8 cellular contexts compared by ENCODE assay signal in the genomic region with DNA sequence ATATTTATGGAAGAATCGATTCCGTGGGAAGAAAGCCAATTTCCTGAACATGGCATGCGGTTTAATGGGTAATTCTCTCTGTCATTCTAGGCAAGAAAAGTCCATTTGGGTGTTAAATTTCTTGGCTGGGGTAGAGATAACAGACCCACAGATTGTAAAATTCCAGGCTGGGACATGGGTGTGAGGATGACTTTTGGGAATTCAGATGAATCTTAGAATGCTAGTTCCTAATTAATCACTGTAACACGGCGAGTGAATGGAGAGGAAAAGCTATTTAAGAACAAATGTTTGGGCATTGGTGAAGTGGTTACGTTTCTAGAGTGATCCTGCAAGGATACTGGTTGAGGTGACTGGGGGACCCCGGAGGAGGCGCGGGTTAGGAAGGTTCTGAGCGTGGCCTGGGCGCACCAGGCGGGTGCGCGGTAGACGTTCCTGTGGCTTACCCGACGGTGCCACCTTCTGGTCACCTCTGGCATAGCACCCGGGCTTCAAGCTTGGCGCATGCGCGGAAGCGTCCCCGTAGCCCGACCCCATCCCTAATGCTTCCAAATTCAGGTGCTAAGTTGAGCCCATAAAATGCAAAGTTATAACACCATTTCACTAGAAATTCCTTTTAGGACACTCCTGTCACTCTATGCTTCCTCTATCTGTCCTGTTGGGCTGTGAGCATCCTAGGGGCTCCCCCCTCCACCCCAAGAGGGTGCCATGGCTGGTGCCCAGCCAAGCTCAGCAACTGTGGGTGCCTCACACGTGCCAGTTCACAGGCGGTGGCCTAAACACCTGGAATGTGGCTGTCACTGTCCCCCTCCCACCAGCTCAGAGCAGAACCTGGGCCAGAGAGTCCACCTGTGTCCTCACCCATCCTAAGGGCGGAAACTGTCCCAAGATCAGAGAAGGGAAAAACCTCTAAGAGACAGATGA.
DNase-seq lines count a peak whose midpoint lies in the region; ATAC-seq lines count a peak whose summit lies in the region.

No MANE protein-coding gene starts in this region.

- DNase-seq in DMS79 treated with DMSO at 0.1 percent for 48 hours (lab: John Stamatoyannopoulos, UW) (peak; percentile 26), HT-29 (ENCODE audit: low spot score) (peak; percentile 81), SHP77 treated with DMSO at 0.1 percent for 48 hours (lab: John Stamatoyannopoulos, UW) (peak; percentile 36), activated gamma-delta T cell (lab: John Stamatoyannopoulos, UW) (peak; percentile 53), glomerular visceral epithelial cell (ENCODE audit: extremely low spot score) (peak; percentile 81), trophoblast cell (peak; percentile 58 to 86), ureter (ENCODE audit: low spot score) (peak; percentile 86)

- H2BK12ac ChIP-seq in trophoblast cell (ENCODE audit: low read length) = no peak overlapping the region

- WGBS in trophoblast cell (ENCODE audit: extremely low coverage, insufficient coverage, insufficient read length) = no CpG with 5 or more reads among the region's 27 CpGs

- H3K4me2 ChIP-seq in trophoblast cell (ENCODE audit: low read length) = no peak overlapping the region

- no peaks in the 10 kb centered on the region for H3K9me3 ChIP-seq in trophoblast cell (ENCODE audit: insufficient read depth, low read depth, low read length)

- no peak overlapping the region for H4K8ac ChIP-seq in trophoblast cell (ENCODE audit: low read depth, low read length)

- H3K4ac ChIP-seq in trophoblast cell (ENCODE audit: low read depth, low read length) = no peak overlapping the region

- H2BK5ac ChIP-seq in trophoblast cell (ENCODE audit: low read depth, low read length, poor library complexity) = no peak overlapping the region

- no peak overlapping the region for H2AK5ac ChIP-seq in trophoblast cell (ENCODE audit: low read length)

- no peaks in the 10 kb centered on the region for H3K79me2 ChIP-seq in trophoblast cell (ENCODE audit: control insufficient read depth, insufficient read depth, low read length, poor library complexity)

- H3K23ac ChIP-seq in trophoblast cell (ENCODE audit: low read length) = no peak overlapping the region

- H3K4me3 ChIP-seq in trophoblast cell (ENCODE audit: low read depth, low read length) = no peak overlapping the region

- H3K18ac ChIP-seq in trophoblast cell (ENCODE audit: low read length) = no peak overlapping the region

- no peak overlapping the region for H3K9ac ChIP-seq in trophoblast cell (ENCODE audit: low read length)

- ATAC-seq in GM21423 (IDR thresholded peaks at IDR 0.05; ENCODE audit: unreplicated experiment) = peak; percentile 86

- H4K91ac ChIP-seq in trophoblast cell (ENCODE audit: low read depth, low read length) = no peak overlapping the region

- H3K14ac ChIP-seq in trophoblast cell (ENCODE audit: low read length) = no peak overlapping the region

- H3K4me1 ChIP-seq in trophoblast cell (ENCODE audit: control insufficient read depth in 1 of 2, insufficient read depth in 2 of 2, low read length in 2 of 2) = peaks cover 15 to 21% of the 10 kb centered on the region in 2 experiments

- H2BK120ac ChIP-seq in trophoblast cell (ENCODE audit: insufficient read depth, low read length, poor library complexity) = no peak overlapping the region

- H3K79me1 ChIP-seq in trophoblast cell (ENCODE audit: low read length) = peaks cover 2% of the 10 kb centered on the region

- H3K36me3 ChIP-seq in trophoblast cell (ENCODE audit: control insufficient read depth in 1 of 2, insufficient read depth in 2 of 2, low read length in 2 of 2) = no peaks in the 10 kb centered on the region

- H3K27ac ChIP-seq in trophoblast cell (ENCODE audit: low read depth, low read length) = no peak overlapping the region

- H3K27me3 ChIP-seq in trophoblast cell (ENCODE audit: insufficient read depth, low read length) = no peaks in the 10 kb centered on the region

- H2AFZ ChIP-seq in trophoblast cell (ENCODE audit: insufficient read depth, low read length, poor library complexity) = peak overlapping the region; percentile 8

- no peak overlapping the region for H4K12ac ChIP-seq in trophoblast cell (ENCODE audit: low read depth, low read length)

Comparison
In these comparisons a context has a peak if more than half of its experiments do, and no peak if none do; other contexts are left out.
1. DNase-seq: peak in every context shown above with its lines; median percentile 86 in ureter; 81 in HT-29; 81 in glomerular visceral epithelial cell; 72 in trophoblast cell; 53 in activated gamma-delta T cell; 36 in SHP77 treated with DMSO at 0.1 percent for 48 hours; 26 in DMS79 treated with DMSO at 0.1 percent for 48 hours.